2 cellular contexts compared by ENCODE assay signal in genomic region chr14:93036652-93037341, GRCh38.
TF ChIP-seq lines count a peak whose summit lies in the region.

No MANE protein-coding gene starts in this region.

TF ChIP-seq in SK-N-SH, 30 proteins besides CTCF, POLR2A, EP300 and RAD21 (continued from another document):
- TF ChIP-seq REST (IDR thresholded peaks at IDR 0.05; ENCODE audit: low read depth, low read length) (no peak), JUND (IDR thresholded peaks at IDR 0.05) (no peak), ZBTB33 (IDR thresholded peaks at IDR 0.05; ENCODE audit: borderline replicate concordance, low read depth) (no peak), GABPA (IDR thresholded peaks at IDR 0.05; ENCODE audit: low read depth) (no peak), USF1 (IDR thresholded peaks at IDR 0.05; ENCODE audit: borderline replicate concordance, low read depth) (no peak), TCF12 (IDR thresholded peaks at IDR 0.05) (no peak), POLR2AphosphoS5 (IDR thresholded peaks at IDR 0.05; ENCODE audit: low read depth, low read length) (no peak), RFX5 (IDR thresholded peaks at IDR 0.05; ENCODE audit: low read length) (no peak), GATA2 (CRISPR knock-in tag; IDR thresholded peaks at IDR 0.05) (no peak), MXI1 (IDR thresholded peaks at IDR 0.05; ENCODE audit: low read depth, low read length) (no peak)

TF ChIP-seq in SK-N-SH treated with all-trans-retinoic acid at 6 μM for 48 hours, 23 proteins besides CTCF, POLR2A, EP300 and RAD21 (continued from another document):
- TF ChIP-seq CSRNP3 (CRISPR knock-in tag; IDR thresholded peaks at IDR 0.05) = no peak
- no peak for TF ChIP-seq CSDC2 (CRISPR knock-in tag; IDR thresholded peaks at IDR 0.05)
- no peak for TF ChIP-seq OSR1 (CRISPR knock-in tag; IDR thresholded peaks at IDR 0.05)
- TF ChIP-seq ZFP3 (CRISPR knock-in tag; IDR thresholded peaks at IDR 0.05) = no peak
- no peak for TF ChIP-seq ZC3H10 (CRISPR knock-in tag; IDR thresholded peaks at IDR 0.05)
- TF ChIP-seq ZNF565 (CRISPR knock-in tag; conservative IDR thresholded peaks at IDR 0.05; ENCODE audit: low read depth) = no peak
